ENCODE assay signal across 10 cellular contexts in the genomic region with DNA sequence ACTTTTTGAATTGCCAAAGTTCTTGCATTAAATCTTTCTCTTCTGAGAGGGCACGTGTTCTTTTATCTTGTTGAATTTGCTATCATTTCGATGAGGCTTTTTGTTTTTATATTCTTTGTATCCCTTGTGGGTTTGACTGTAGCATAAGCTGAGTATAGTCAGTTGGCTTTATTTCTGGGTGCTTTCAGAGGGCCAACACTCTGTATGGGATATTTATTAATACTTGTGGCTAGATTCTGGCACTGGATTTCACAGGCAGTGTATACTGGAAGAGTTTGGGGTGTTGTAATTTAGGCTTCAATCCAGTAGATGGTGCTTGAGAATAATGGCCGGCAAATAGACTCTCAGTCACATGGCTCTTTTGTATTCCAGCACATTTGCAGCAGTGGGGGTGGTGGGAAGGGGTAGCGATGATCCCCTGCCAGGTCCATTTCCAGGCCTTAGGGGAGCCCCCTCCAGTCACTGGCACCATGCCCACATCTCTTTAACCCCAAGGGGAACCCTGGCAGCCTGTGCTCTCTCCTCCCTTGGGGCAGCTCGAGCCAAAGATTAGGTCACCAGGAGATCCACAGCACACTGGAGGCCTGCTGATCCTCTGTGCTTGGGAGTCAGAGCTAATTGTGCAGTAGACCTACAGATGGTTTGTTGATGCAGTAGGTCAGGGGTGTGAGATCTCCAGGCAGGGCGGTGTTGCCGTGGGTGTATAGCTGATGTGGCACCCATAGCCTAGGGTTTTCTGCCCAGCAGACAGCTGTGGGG.
DNase-seq lines count a peak whose midpoint lies in the region; ATAC-seq, FAIRE-seq and TF ChIP-seq lines count a peak whose summit lies in the region.
"Had no signal": no experiment of that assay in that cellular context is flagged by ENCODE, and none has a peak within 500 bp of the region (broad histone marks: within the 10 kb centered on the region; RNA-seq: fewer than 3 reads in every experiment).

No MANE protein-coding gene starts in this region.

- no peaks in the 10 kb centered on the region for H3K9me1 ChIP-seq in keratinocyte (ENCODE audit: control insufficient read depth, extremely low read depth, insufficient read depth, low read length)

- H3K36me3 ChIP-seq in keratinocyte (ENCODE audit: control insufficient read depth in 2 of 2, extremely low read depth in 1 of 2, insufficient read depth in 2 of 2, low read length in 2 of 2): no peaks in the 10 kb centered on the region
- H3K36me3 ChIP-seq: ovary had no signal

- no peak overlapping the region for H2AFZ ChIP-seq in keratinocyte (ENCODE audit: control insufficient read depth, low read length)

- in situ Hi-C loops in astrocyte of the cerebellum (cut with HindIII; ENCODE audit: low sequenced_read_pairs): no loop called here

- H3K9me3 ChIP-seq in keratinocyte (ENCODE audit: control insufficient read depth, low read depth, low read length): no peaks in the 10 kb centered on the region
- H3K9me3 ChIP-seq: ovary had no signal

- H3K27me3 ChIP-seq in keratinocyte (ENCODE audit: control insufficient read depth, extremely low read depth, insufficient read depth, low read length): no peaks in the 10 kb centered on the region
- H3K27me3 ChIP-seq: ovary had no signal

- H3K4me2 ChIP-seq in keratinocyte (ENCODE audit: control insufficient read depth, extremely low read depth, insufficient read depth, low read depth, low read length): no peak overlapping the region

- dilution Hi-C loops in keratinocyte (cut with MboI; ENCODE audit: extremely low pct_ligation_motif_present, low sequenced_read_pairs): no loop called here

- ATAC-seq in GM21737 (IDR thresholded peaks at IDR 0.05; ENCODE audit: unreplicated experiment) (no peak), HG03520 (IDR thresholded peaks at IDR 0.05; ENCODE audit: unreplicated experiment) (no peak)

- no peak overlapping the region for H3K4me3 ChIP-seq in astrocyte of the cerebellum (ENCODE audit: low read depth, low read length)
- H3K4me3 ChIP-seq in keratinocyte (ENCODE audit: control insufficient read depth in 2 of 3, extremely low read depth in 1 of 3, insufficient read depth in 2 of 3, low read depth in 1 of 3, low read length in 3 of 3): no peak overlapping the region
- H3K4me3 ChIP-seq: ovary, SK-N-MC had no signal

- TF ChIP-seq CTCF in astrocyte of the cerebellum (IDR thresholded peaks at IDR 0.05; ENCODE audit: low read depth, low read length, missing control alignments): peak; percentile 59
- peak; percentile 36 to 53 (median 38) for TF ChIP-seq CTCF in keratinocyte (optimal IDR thresholded peaks at IDR 0.05 in 1 of 3, IDR thresholded peaks at IDR 0.05 in 1 of 3, conservative IDR thresholded peaks at IDR 0.05 in 1 of 3; ENCODE audit: extremely low read depth in 1 of 3, insufficient read depth in 2 of 3, low read length in 3 of 3)

- no peak overlapping the region for H3K9ac ChIP-seq in keratinocyte (ENCODE audit: control insufficient read depth, extremely low read depth, insufficient read depth, low read length)

- peak; percentile 31 for DNase-seq in EL
- peak; percentile 23 for DNase-seq in NCI-H1092 (lab: John Stamatoyannopoulos, UW)
- peak; percentile 45 for DNase-seq in astrocyte of the cerebellum (ENCODE audit: low read depth)
- DNase-seq in keratinocyte (ENCODE audit: low read depth, low spot score): no peak
- peak; percentile 68 for DNase-seq in urothelium cell line (ENCODE audit: low spot score)
- DNase-seq in occipital lobe (lab: John Stamatoyannopoulos, UW): no peak

- H3K4me1 ChIP-seq in keratinocyte (ENCODE audit: control insufficient read depth, extremely low read depth, insufficient read depth, low read length): no peaks in the 10 kb centered on the region

- no peak overlapping the region for H3K27ac ChIP-seq in keratinocyte (ENCODE audit: control insufficient read depth, insufficient read depth, low read length)
- H3K27ac ChIP-seq: ovary, SK-N-MC had no signal

- H3K79me2 ChIP-seq in keratinocyte (ENCODE audit: control insufficient read depth, insufficient read depth, low read length): no peaks in the 10 kb centered on the region

- FAIRE-seq in keratinocyte (lab: Jason Lieb, UNC) (peak; percentile 78), urothelium cell line (lab: Jason Lieb, UNC) (peak; percentile 5)

- H4K20me1 ChIP-seq in keratinocyte (ENCODE audit: control insufficient read depth, extremely low read depth, insufficient read depth, low read length): no peaks in the 10 kb centered on the region

Comparison
In these comparisons a context has a peak if more than half of its experiments do, and no peak if none do; other contexts are left out.
1. DNase-seq: peak in EL (single experiment), NCI-H1092 (single experiment), astrocyte of the cerebellum (single experiment) and urothelium cell line (single experiment); none in keratinocyte (single experiment) and occipital lobe (single experiment).